Comparison of ENCODE assay signal across 8 cellular contexts in the genomic region with DNA sequence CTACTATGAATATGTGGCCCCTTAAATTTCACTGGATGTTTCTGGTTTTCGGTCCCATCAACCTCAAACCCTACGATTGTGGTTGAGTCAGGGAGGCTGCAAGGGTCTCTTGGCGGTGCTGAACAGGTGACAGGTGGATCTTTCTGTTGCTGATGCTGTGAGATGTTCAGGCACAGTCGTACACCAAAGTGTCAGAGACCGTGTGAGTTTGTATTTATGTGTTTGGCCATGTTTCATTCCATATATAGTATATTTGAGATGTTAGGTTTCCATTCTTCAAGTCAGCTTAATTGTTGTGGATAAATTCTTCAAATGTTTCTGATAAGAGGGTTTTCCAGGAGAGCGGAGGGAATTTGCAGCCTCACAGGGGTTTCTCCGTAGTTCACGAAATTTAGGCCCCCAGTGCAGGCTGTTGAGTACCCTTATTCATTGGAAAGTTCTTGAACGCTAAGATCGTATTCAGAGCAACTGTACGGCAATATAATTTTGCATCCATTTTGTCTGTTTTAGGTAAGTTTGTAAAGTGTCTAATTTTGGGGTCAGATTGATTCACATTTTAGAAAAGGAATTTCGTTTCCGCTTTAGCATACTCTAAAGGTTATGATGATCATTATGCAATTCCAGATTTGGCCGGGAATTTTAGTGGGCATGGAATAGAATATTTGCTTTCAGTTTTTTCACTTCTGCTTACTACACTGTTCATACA. TPM values are rescaled to one million over a fixed set of nuclear protein-coding genes. Genes with fewer than 3 reads are reported as not detected.
DNase-seq lines count a peak whose midpoint lies in the region; ATAC-seq, FAIRE-seq and TF ChIP-seq lines count a peak whose summit lies in the region.

No MANE protein-coding gene starts in this region.

- H3K27ac Mint-ChIP-seq in activated CD8-positive, alpha-beta T cell treated with anti-CD3 and anti-CD28 coated beads for 36 hours: peak overlapping the region; percentile 98

- ATAC-seq in activated CD8-positive, alpha-beta T cell treated with anti-CD3 and anti-CD28 coated beads for 36 hours: peak; percentile 55
- no peak for ATAC-seq in HG03196 (IDR thresholded peaks at IDR 0.05; ENCODE audit: unreplicated experiment)

- H3K4me3 Mint-ChIP-seq in activated CD8-positive, alpha-beta T cell treated with anti-CD3 and anti-CD28 coated beads for 36 hours: peak overlapping the region; percentile 93

- H3K9me3 Mint-ChIP-seq in activated CD8-positive, alpha-beta T cell treated with anti-CD3 and anti-CD28 coated beads for 36 hours: no peaks in the 10 kb centered on the region

- peaks cover 38% of the 10 kb centered on the region for H3K4me1 Mint-ChIP-seq in activated CD8-positive, alpha-beta T cell treated with anti-CD3 and anti-CD28 coated beads for 36 hours (ENCODE audit: low read depth)

- no peaks in the 10 kb centered on the region for H3K9me3 ChIP-seq in HUES6 (ENCODE audit: control insufficient read depth, insufficient read depth, low read depth, low read length)
- no peaks in the 10 kb centered on the region for H3K9me3 ChIP-seq in sigmoid colon

- H3K4me3 ChIP-seq in HUES6 (ENCODE audit: low read depth, low read length) (peak overlapping the region; percentile 95), sigmoid colon (peak overlapping the region; percentile 93 to 99 (median 95))

- no peak for TF ChIP-seq CTCF in activated CD8-positive, alpha-beta T cell treated with anti-CD3 and anti-CD28 coated beads for 36 hours (IDR thresholded peaks at IDR 0.05)
- TF ChIP-seq CTCF in sigmoid colon (IDR thresholded peaks at IDR 0.05): no peak

- H3K27me3 Mint-ChIP-seq in activated CD8-positive, alpha-beta T cell treated with anti-CD3 and anti-CD28 coated beads for 36 hours: no peaks in the 10 kb centered on the region

- H3K27me3 ChIP-seq in HUES6 (ENCODE audit: control insufficient read depth, insufficient read depth, low read length): no peaks in the 10 kb centered on the region
- no peaks in the 10 kb centered on the region for H3K27me3 ChIP-seq in sigmoid colon

- DNase-seq in C1 segment of cervical spinal cord (lab: John Stamatoyannopoulos, UW) (peak in 10 of 14 donors; percentile 35 to 77 (median 59)), GM12891 (ENCODE audit: insufficient read length, low spot score) (no peak), hippocampal formation (lab: John Stamatoyannopoulos, UW) (peak; percentile 9 to 42), sigmoid colon (no peak), NCI-H2029 treated with DMSO at 0.1 percent for 48 hours (lab: John Stamatoyannopoulos, UW) (no peak)
- no peak for DNase-seq in activated CD8-positive, alpha-beta T cell treated with anti-CD3 and anti-CD28 coated beads for 36 hours

- peaks cover 26% of the 10 kb centered on the region for H3K4me1 ChIP-seq in HUES6 (ENCODE audit: control insufficient read depth, insufficient read depth, low read length)
- peaks cover 0 to 54% (median 38%) of the 10 kb centered on the region in 4 donors for H3K4me1 ChIP-seq in sigmoid colon

- CTCF ChIA-PET in activated CD8-positive, alpha-beta T cell treated with anti-CD3 and anti-CD28 coated beads for 36 hours (lab: Charles Lee): interaction anchor here (1.2 kb wide), 1 partner anchor 102 kb away, joined by 3 read pairs; no protein-coding TSS in a partner anchor

- H3K27ac ChIP-seq in HUES6 (ENCODE audit: low read depth, low read length): no peak overlapping the region
- peak overlapping the region; percentile 97 to 99 (median 99) for H3K27ac ChIP-seq in sigmoid colon

- 0 to 1% methylated on average over 14 of the region's 14 CpGs for WGBS in sigmoid colon, 2 donors

- intact Hi-C loops in activated CD8-positive, alpha-beta T cell treated with anti-CD3 and anti-CD28 coated beads for 36 hours (cut with micrococcal nuclease): loop anchor here (2.0 to 5.0 kb wide), 4 partner anchors 46 to 236 kb away; no protein-coding TSS in a partner anchor
- intact Hi-C loops in sigmoid colon (cut with DNase I): loop anchor here (5.0 kb wide), 5 partner anchors 104 to 286 kb away; no protein-coding TSS in a partner anchor

- TF ChIP-seq POLR2A in GM12891 (IDR thresholded peaks at IDR 0.05; ENCODE audit: low read depth, low read length): peak; percentile 57; the same call in 1 of the 2 replicates
- TF ChIP-seq POLR2A in sigmoid colon (IDR thresholded peaks at IDR 0.05): no peak

- POLR2A ChIA-PET in activated CD8-positive, alpha-beta T cell treated with anti-CD3 and anti-CD28 coated beads for 36 hours (lab: Charles Lee): interaction anchor here (0.6 to 5.2 kb wide), 19 partner anchors 10 to 286 kb away, joined by 3 to 18 read pairs (median 3); partner anchors contain the start of gene ZC3H12D

- peaks cover 33% of the 10 kb centered on the region for H3K36me3 Mint-ChIP-seq in activated CD8-positive, alpha-beta T cell treated with anti-CD3 and anti-CD28 coated beads for 36 hours (ENCODE audit: low read depth)

- peak; percentile 91 for FAIRE-seq in GM12891 (lab: Jason Lieb, UNC)

- no peak for TF ChIP-seq EP300 in sigmoid colon (IDR thresholded peaks at IDR 0.05)

- H3K9ac ChIP-seq in HUES6 (ENCODE audit: low read length): peak overlapping the region; percentile 49

- no peaks in the 10 kb centered on the region for H3K36me3 ChIP-seq in HUES6 (ENCODE audit: control insufficient read depth, insufficient read depth, low read length)
- H3K36me3 ChIP-seq in sigmoid colon: no peaks in the 10 kb centered on the region

TF ChIP-seq in GM12891, 5 proteins besides CTCF, POLR2A, EP300 and RAD21:
- TF ChIP-seq PAX5 (IDR thresholded peaks at IDR 0.05; ENCODE audit: insufficient read depth, low read length, severe bottlenecking): no peak
- TF ChIP-seq SPI1 (IDR thresholded peaks at IDR 0.05; ENCODE audit: low read depth, low read length): peak; percentile 59; the same call in 1 of the 2 replicates
- TF ChIP-seq POLR2AphosphoS5 (IDR thresholded peaks at IDR 0.05; ENCODE audit: low read depth, low read length): peak; percentile 67; the same call in 1 of the 2 replicates
- 0 out of 2 replicates have a peak, but pooled peaks have one; percentile 30 for TF ChIP-seq TAF1 (IDR thresholded peaks at IDR 0.05; ENCODE audit: low read depth, low read length)

RNA-seq across cellular contexts. Expression of gene TAB2, which starts 1.2 kb away (rescaled TPM):
- 17.2 TPM for polyA plus RNA-seq in GM12891 (2012; ENCODE audit: low read depth, missing spikeins)
- 10 to 100 TPM; 64.8 to 69.1 TPM for total RNA-seq in activated CD8-positive, alpha-beta T cell treated with anti-CD3 and anti-CD28 coated beads for 36 hours
- total RNA-seq in sigmoid colon: 100 to 1,000 TPM; 100 to 149 (median 110) TPM
- 10 to 100 TPM; 33.4 to 44.6 (median 44.4) TPM for polyA plus RNA-seq in sigmoid colon

Comparison
In these comparisons a context has a peak if more than half of its experiments do, and no peak if none do; other contexts are left out.
1. DNase-seq: peak in C1 segment of cervical spinal cord (10 of 14) and hippocampal formation (2 of 2); none in GM12891 (single experiment), activated CD8-positive, alpha-beta T cell treated with anti-CD3 and anti-CD28 coated beads for 36 hours (single experiment), sigmoid colon (single experiment) and NCI-H2029 treated with DMSO at 0.1 percent for 48 hours (single experiment).